In the genomic region with DNA sequence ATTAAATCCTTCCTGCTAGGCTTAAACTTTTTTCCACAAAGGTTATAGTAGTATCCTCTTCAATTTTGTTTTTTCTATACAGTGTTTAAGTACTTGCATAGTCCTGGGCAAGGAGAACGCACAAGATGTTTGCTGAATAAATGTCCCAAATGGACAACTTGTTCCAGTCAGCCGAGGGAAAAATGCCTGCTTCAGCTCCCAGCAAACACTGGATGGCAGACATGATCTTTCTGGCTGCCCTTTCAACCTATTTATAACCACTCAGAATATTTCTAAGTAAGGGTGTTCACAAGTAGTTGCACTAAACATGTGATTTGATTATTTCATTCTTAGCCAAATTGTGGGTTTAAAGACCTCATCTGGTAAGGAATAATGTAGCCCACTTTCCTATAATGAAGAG, we compare ENCODE assay signal across 8 cellular contexts. TPM values are rescaled to one million over a fixed set of nuclear protein-coding genes. Genes with fewer than 3 reads are reported as not detected.
DNase-seq lines count a peak whose midpoint lies in the region; ATAC-seq and TF ChIP-seq lines count a peak whose summit lies in the region.
"Had no signal": no experiment of that assay in that cellular context is flagged by ENCODE, and none has a peak within 500 bp of the region (broad histone marks: within the 10 kb centered on the region; RNA-seq: fewer than 3 reads in every experiment).

No MANE protein-coding gene starts in this region.

- H3K79me2 ChIP-seq in smooth muscle cell (ENCODE audit: low read depth), result peaks cover 16% of the 10 kb centered on the region

- no peaks in the 10 kb centered on the region for H3K27me3 ChIP-seq in smooth muscle cell (ENCODE audit: low read depth)

- WGBS in smooth muscle cell (ENCODE audit: low lambda C conversion rate), result 81% methylated on average over 2 of the region's 2 CpGs

- peak; percentile 75 for DNase-seq in SK-MEL-5 (ENCODE audit: low read depth, low spot score)
- peak; percentile 7 for DNase-seq in glomerular visceral epithelial cell (ENCODE audit: extremely low spot score)
- DNase-seq in smooth muscle cell (lab: John Stamatoyannopoulos, UW; ENCODE audit: unreplicated experiment), result no peak
- DNase-seq in amniotic stem cell (lab: John Stamatoyannopoulos, UW), result no peak
- DNase-seq in activated effector memory CD4-positive, alpha-beta T cell treated with Interleukin-2 at 50 U/mL for 16 hours, result no peak

- peaks cover 38% of the 10 kb centered on the region for H4K20me1 ChIP-seq in smooth muscle cell (ENCODE audit: low read depth)

- H3K36me3 ChIP-seq in smooth muscle cell (ENCODE audit: low read depth), result peaks cover 7% of the 10 kb centered on the region

- H3K9me3 ChIP-seq in smooth muscle cell (replicated peaks; ENCODE audit: low read depth), result no peaks in the 10 kb centered on the region

- no peak for ATAC-seq in HG02642 (IDR thresholded peaks at IDR 0.05; ENCODE audit: poor library complexity, unreplicated experiment)

- H3K4me3 ChIP-seq in smooth muscle cell, result no peak overlapping the region
- H3K4me3 ChIP-seq: skin epidermis had no signal

- no peaks in the 10 kb centered on the region for H3K4me1 ChIP-seq in smooth muscle cell (ENCODE audit: low read depth)

- no peak overlapping the region for H3K9ac ChIP-seq in smooth muscle cell (ENCODE audit: low read depth)

- H3K4me2 ChIP-seq in smooth muscle cell, result no peak overlapping the region

- no peaks in the 10 kb centered on the region for H3F3A ChIP-seq in smooth muscle cell (ENCODE audit: low read depth)

- in situ Hi-C loops in SK-MEL-5 (cut with HindIII; ENCODE audit: low pct_unique_long_range_greater_than_20kb, low sequenced_read_pairs), result no loop called here

- H3K27ac ChIP-seq in smooth muscle cell (ENCODE audit: low read depth), result no peak overlapping the region
- H3K27ac ChIP-seq: skin epidermis had no signal

- TF ChIP-seq CTCF in GM12873 (IDR thresholded peaks at IDR 0.05; ENCODE audit: insufficient read depth, low read depth, low read length, missing control alignments) (peak; percentile 37), smooth muscle cell (IDR thresholded peaks at IDR 0.05; ENCODE audit: borderline replicate concordance, insufficient read depth, poor library complexity, severe bottlenecking) (peak; percentile 20)

- H2AFZ ChIP-seq in smooth muscle cell (ENCODE audit: low read depth), result no peak overlapping the region

RNA-seq across cellular contexts. Expression of a gene that starts 29.8 kb away (rescaled TPM):
- total RNA-seq in SK-MEL-5 (2014; rRNA removed; shearing (Covaris generic)), result 44.3 and 46.7 TPM in 2 replicates
- 30.0 and 36.4 TPM in 2 replicates for polyA plus RNA-seq in SK-MEL-5 (2015; cell fraction: cytosol; rRNA removed)
- 10.7 and 11.9 TPM in 2 replicates for polyA plus RNA-seq in SK-MEL-5 (2015; cell fraction: nucleus; rRNA removed)
- total RNA-seq in smooth muscle cell, result 56.2 and 70.3 TPM in 2 replicates
- 18.3 and 33.1 TPM in 2 replicates for polyA plus RNA-seq in smooth muscle cell

Comparison
In these comparisons a context has a peak if more than half of its experiments do, and no peak if none do; other contexts are left out.
1. DNase-seq: peak in SK-MEL-5 (single experiment) and glomerular visceral epithelial cell (single experiment); none in smooth muscle cell (single experiment), amniotic stem cell (single experiment) and activated effector memory CD4-positive, alpha-beta T cell treated with Interleukin-2 at 50 U/mL for 16 hours (single experiment).